17 cellular contexts compared by ENCODE assay signal in genomic region chr12:124131671-124132058, GRCh38.
DNase-seq lines count a peak whose midpoint lies in the region; ATAC-seq, FAIRE-seq and TF ChIP-seq lines count a peak whose summit lies in the region.
"Had no signal": no experiment of that assay in that cellular context is flagged by ENCODE, and none has a peak within 500 bp of the region (broad histone marks: within the 10 kb centered on the region; RNA-seq: fewer than 3 reads in every experiment).

No MANE protein-coding gene starts in this region.

- ATAC-seq in left ventricle myocardium superior (no peak), Panc1 (no peak; the same call in 1 of the 2 replicates)
- ATAC-seq: Right ventricle myocardium inferior had no signal

- H3K36me3 ChIP-seq in Panc1 (ENCODE audit: control insufficient read depth, insufficient read depth, low read length), result no peaks in the 10 kb centered on the region
- H3K36me3 ChIP-seq in iPS-15b (ENCODE audit: control insufficient read depth, insufficient read depth, low read length), result no peaks in the 10 kb centered on the region
- H3K36me3 ChIP-seq: MG63 had no signal

- DNase-seq in cardiac septum (ENCODE audit: low spot score) (peak; percentile 29), left ventricle myocardium superior (no peak), Panc1 (ENCODE audit: low read depth, low spot score) (no peak), progenitor cell of endocrine pancreas (ENCODE audit: low spot score, unreplicated experiment) (no peak), H54 (ENCODE audit: insufficient read length, low spot score) (no peak), CD14-positive monocyte (ENCODE audit: low spot score) (no peak)
- no peak for DNase-seq in stimulated activated CD4-positive, alpha-beta T cell treated with anti-CD3 and anti-CD28 coated beads, Interleukin-4, amount 100 ng/mL, for 1 hour
- DNase-seq: 8988T; DMS53; MG63; NCI-H226; NCI-H526; NK-92 treated with Interleukin-12 subunit alpha and Interleukin-12 subunit beta, amount 100 ng/mL, for 24 hours; PC-9 had no signal

- H3K4me1 Mint-ChIP-seq in progenitor cell of endocrine pancreas (ENCODE audit: low read depth), result peaks cover 25% of the 10 kb centered on the region
- H3K4me1 Mint-ChIP-seq in CD14-positive monocyte, result no peaks in the 10 kb centered on the region

- FAIRE-seq in H54 (lab: Jason Lieb, UNC), result no peak
- FAIRE-seq: HTR-8/SVneo had no signal

- H3K4me3 ChIP-seq in Panc1 (ENCODE audit: low read depth in 2 of 2, low read length in 2 of 2) (no peak overlapping the region), iPS-15b (ENCODE audit: low read depth, low read length) (peak overlapping the region; percentile 8)
- H3K4me3 ChIP-seq: MG63, PC-9 had no signal

- H3K9me3 Mint-ChIP-seq in progenitor cell of endocrine pancreas (ENCODE audit: low read depth) (peaks cover under 1% of the 10 kb centered on the region), CD14-positive monocyte (peaks cover 0 to 4% (median 0%) of the 10 kb centered on the region in 7 donors)

- CTCF ChIA-PET in Panc1 (lab: Charles Lee), result no interaction called here

- H3K27me3 ChIP-seq in Panc1 (ENCODE audit: control insufficient read depth, insufficient read depth, low read length), result no peaks in the 10 kb centered on the region
- no peaks in the 10 kb centered on the region for H3K27me3 ChIP-seq in iPS-15b (ENCODE audit: control insufficient read depth, insufficient read depth, low read length)
- H3K27me3 ChIP-seq: MG63 had no signal

- POLR2A ChIA-PET in Panc1 (lab: Charles Lee), result interaction anchor here (0.6 kb wide), 1 partner anchor 1477 kb away, joined by 11 read pairs; no protein-coding TSS in a partner anchor

- H3K36me3 Mint-ChIP-seq in progenitor cell of endocrine pancreas (ENCODE audit: insufficient read depth) (no peaks in the 10 kb centered on the region), CD14-positive monocyte (no peaks in the 10 kb centered on the region)

- no peak overlapping the region for H3K9ac ChIP-seq in iPS-15b (ENCODE audit: low read depth, low read length)

- no peaks in the 10 kb centered on the region for H3K9me3 ChIP-seq in Panc1 (ENCODE audit: control insufficient read depth, insufficient read depth, low read depth, low read length)
- no peaks in the 10 kb centered on the region for H3K9me3 ChIP-seq in iPS-15b (ENCODE audit: control insufficient read depth, insufficient read depth, low read length)
- H3K9me3 ChIP-seq: MG63 had no signal

- TF ChIP-seq CTCF in Panc1 (IDR thresholded peaks at IDR 0.05) (no peak), progenitor cell of endocrine pancreas (IDR thresholded peaks at IDR 0.05; ENCODE audit: unreplicated experiment) (no peak), CD14-positive monocyte (IDR thresholded peaks at IDR 0.05) (no peak)

- in situ Hi-C loops in Panc1 (cut with HindIII; ENCODE audit: low pct_unique_long_range_greater_than_20kb, low sequenced_read_pairs), result no loop called here

- H3K4me1 ChIP-seq in Panc1 (ENCODE audit: control insufficient read depth, insufficient read depth, low read length), result peaks cover 14% of the 10 kb centered on the region
- peaks cover 11% of the 10 kb centered on the region for H3K4me1 ChIP-seq in iPS-15b (ENCODE audit: control insufficient read depth, insufficient read depth, low read length)

- H3K27ac Mint-ChIP-seq in progenitor cell of endocrine pancreas, result peak overlapping the region; percentile 95
- H3K27ac Mint-ChIP-seq in CD14-positive monocyte, result no peak overlapping the region

- no peak for TF ChIP-seq POLR2A in H54 (IDR thresholded peaks at IDR 0.05; ENCODE audit: low read depth, low read length)

- H3K27me3 Mint-ChIP-seq in progenitor cell of endocrine pancreas, result no peaks in the 10 kb centered on the region
- H3K27me3 Mint-ChIP-seq in CD14-positive monocyte (ENCODE audit: low read depth in 3 of 3), result peaks cover 0 to 3% (median 2%) of the 10 kb centered on the region in 3 donors

- intact Hi-C loops in cardiac septum (cut with DNase I) (no loop called here), left ventricle myocardium superior (cut with micrococcal nuclease) (no loop called here), Panc1 (cut with micrococcal nuclease; ENCODE audit: unreplicated experiment) (no loop called here), CD14-positive monocyte (cut with micrococcal nuclease) (no loop called here)

- H3K4me3 Mint-ChIP-seq in progenitor cell of endocrine pancreas (ENCODE audit: low read depth) (no peak overlapping the region), CD14-positive monocyte (no peak overlapping the region)

- peak overlapping the region; percentile 52; the same call in 1 of the 2 replicates for H3K27ac ChIP-seq in Panc1 (ENCODE audit: low read length)
- H3K27ac ChIP-seq: PC-9 had no signal

- no TSS peak for BruUV-seq in Panc1 (replicated peaks; lab: Mats Ljungman, UMichigan)
